Comparison of ENCODE assay signal across 14 cellular contexts in the genomic region with DNA sequence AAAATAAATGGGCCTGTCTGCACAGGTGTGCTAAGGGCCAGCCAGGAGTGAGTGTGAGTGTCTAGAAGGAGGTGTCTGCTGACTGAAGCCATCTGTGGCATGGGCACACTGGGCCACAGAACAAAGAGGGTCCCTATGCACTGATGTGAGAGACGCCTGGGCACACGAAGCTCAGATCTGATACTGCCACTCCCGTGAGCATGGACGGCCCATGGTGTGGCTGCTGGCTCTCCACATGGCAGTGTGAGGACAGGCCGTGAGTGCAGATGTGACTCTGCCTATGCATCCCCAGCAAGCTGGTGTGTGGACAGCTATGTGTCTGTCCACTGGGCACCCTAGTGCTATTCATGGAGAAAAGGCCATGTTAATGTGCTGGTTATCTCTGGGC. TPM values are rescaled to one million over a fixed set of nuclear protein-coding genes. Genes with fewer than 3 reads are reported as not detected.
DNase-seq lines count a peak whose midpoint lies in the region; ATAC-seq and TF ChIP-seq lines count a peak whose summit lies in the region.
"Had no signal": no experiment of that assay in that cellular context is flagged by ENCODE, and none has a peak within 500 bp of the region (broad histone marks: within the 10 kb centered on the region; RNA-seq: fewer than 3 reads in every experiment).

No MANE protein-coding gene starts in this region.

- H3K36me3 Mint-ChIP-seq in activated B cell treated with CpG ODN at 0.5 μM for 24 hours (ENCODE audit: low read depth) = no peaks in the 10 kb centered on the region
- H3K36me3 Mint-ChIP-seq: CD4-positive, CD25-positive, alpha-beta regulatory T cell had no signal

- H3K4me3 ChIP-seq in sigmoid colon = no peak overlapping the region
- H3K4me3 ChIP-seq: BLaER1 treated with 17β-estradiol and CSF1 and Interleukin-3, amounts not matched to agents 10 nM and 100 nM; HAP-1 had no signal

- H3K4me1 Mint-ChIP-seq in activated B cell treated with CpG ODN at 0.5 μM for 24 hours = peaks cover 8% of the 10 kb centered on the region
- H3K4me1 Mint-ChIP-seq: CD4-positive, CD25-positive, alpha-beta regulatory T cell had no signal

- H3K9me3 ChIP-seq in sigmoid colon = no peaks in the 10 kb centered on the region
- H3K9me3 ChIP-seq: BLaER1 treated with 17β-estradiol and CSF1 and Interleukin-3, amounts not matched to agents 10 nM and 100 nM; HAP-1 had no signal

- CTCF ChIA-PET in activated B cell treated with CpG ODN at 0.5 μM for 24 hours (lab: Charles Lee) = no interaction called here

- H3K36me3 ChIP-seq in sigmoid colon = no peaks in the 10 kb centered on the region
- H3K36me3 ChIP-seq: BLaER1 treated with 17β-estradiol and CSF1 and Interleukin-3, amounts not matched to agents 10 nM and 100 nM; HAP-1 had no signal

- no peak for TF ChIP-seq EP300 in sigmoid colon (IDR thresholded peaks at IDR 0.05)

- H3K27me3 ChIP-seq in sigmoid colon = no peaks in the 10 kb centered on the region
- H3K27me3 ChIP-seq: BLaER1 treated with 17β-estradiol and CSF1 and Interleukin-3, amounts not matched to agents 10 nM and 100 nM had no signal

- DNase-seq in activated effector memory CD4-positive, alpha-beta T cell treated with anti-CD3 and anti-CD28 coated beads, Interleukin-2, amount 50 U/mL, for 16 hours = peak; percentile 54
- no peak for DNase-seq in activated effector memory CD4-positive, alpha-beta T cell treated with Interleukin-2 at 50 U/mL for 16 hours
- DNase-seq in activated B cell treated with CpG ODN at 0.5 μM for 24 hours (peak; percentile 2), omental fat pad (ENCODE audit: low spot score) (peak; percentile 18), sigmoid colon (peak; percentile 17), NCI-H187 treated with DMSO at 0.1 percent for 48 hours (lab: John Stamatoyannopoulos, UW) (no peak), NCI-H82 treated with DMSO at 0.1 percent for 48 hours (lab: John Stamatoyannopoulos, UW; ENCODE audit: unreplicated experiment) (no peak)
- DNase-seq: 8988T; CD4-positive, CD25-positive, alpha-beta regulatory T cell; GOT3 had no signal

- intact Hi-C loops in activated B cell treated with CpG ODN at 0.5 μM for 24 hours (cut with micrococcal nuclease) = no loop called here
- intact Hi-C loops in sigmoid colon (cut with DNase I) = no loop called here

- ATAC-seq in activated B cell treated with CpG ODN at 0.5 μM for 24 hours (ENCODE audit: low read depth) (no peak), omental fat pad (ENCODE audit: low FRiP score) (no peak)

- H3K27ac ChIP-seq in sigmoid colon = no peak overlapping the region
- H3K27ac ChIP-seq: BLaER1 treated with 17β-estradiol and CSF1 and Interleukin-3, amounts not matched to agents 10 nM and 100 nM had no signal

- no peaks in the 10 kb centered on the region for H3K9me3 Mint-ChIP-seq in activated B cell treated with CpG ODN at 0.5 μM for 24 hours

- no peak overlapping the region for H3K27ac Mint-ChIP-seq in activated B cell treated with CpG ODN at 0.5 μM for 24 hours
- H3K27ac Mint-ChIP-seq: CD4-positive, CD25-positive, alpha-beta regulatory T cell had no signal

- POLR2A ChIA-PET in activated B cell treated with CpG ODN at 0.5 μM for 24 hours (lab: Charles Lee) = no interaction called here

- no peaks in the 10 kb centered on the region for H3K27me3 Mint-ChIP-seq in activated B cell treated with CpG ODN at 0.5 μM for 24 hours
- H3K27me3 Mint-ChIP-seq: CD4-positive, CD25-positive, alpha-beta regulatory T cell had no signal

- no peak for TF ChIP-seq POLR2A in sigmoid colon (IDR thresholded peaks at IDR 0.05)

- H3K4me3 Mint-ChIP-seq in activated B cell treated with CpG ODN at 0.5 μM for 24 hours = no peak overlapping the region
- H3K4me3 Mint-ChIP-seq: CD4-positive, CD25-positive, alpha-beta regulatory T cell had no signal

- TF ChIP-seq CTCF in activated B cell treated with CpG ODN at 0.5 μM for 24 hours (IDR thresholded peaks at IDR 0.05) = no peak
- no peak for TF ChIP-seq CTCF in omental fat pad (IDR thresholded peaks at IDR 0.05)
- no peak for TF ChIP-seq CTCF in sigmoid colon (IDR thresholded peaks at IDR 0.05)

- H3K4me1 ChIP-seq in sigmoid colon = no peaks in the 10 kb centered on the region
- H3K4me1 ChIP-seq: HAP-1 had no signal

- WGBS in sigmoid colon, 2 donors = 91 to 92% methylated on average over 5 of the region's 5 CpGs

RNA-seq across cellular contexts. Expression of gene MYL7, which starts 12.8 kb away (rescaled TPM):
- total RNA-seq in activated B cell treated with CpG ODN at 0.5 μM for 24 hours (not detected in 2 replicates), omental fat pad (not detected), sigmoid colon (not detected)
- polyA plus RNA-seq in sigmoid colon = 1 to 10 TPM in 1 of 3 donors, under 1 TPM in 1, not detected in 1; 0.39 to 7.2 TPM
- total RNA-seq: CD4-positive, CD25-positive, alpha-beta regulatory T cell; Daoy; HT-29 had no signal
- polyA plus RNA-seq: CD4-positive, CD25-positive, alpha-beta regulatory T cell had no signal

RNA-seq across cellular contexts. Expression of gene POLD2, which starts 30.6 kb away (rescaled TPM):
- 146 and 147 TPM in 2 replicates for total RNA-seq in activated B cell treated with CpG ODN at 0.5 μM for 24 hours
- total RNA-seq in omental fat pad = 10 to 100 TPM; 41.9 to 71.3 (median 44.2) TPM
- total RNA-seq in sigmoid colon = 10 to 100 TPM; 20.3 to 40.5 (median 29.5) TPM
- 10 to 100 TPM; 31.9 to 91.2 (median 39.0) TPM for polyA plus RNA-seq in sigmoid colon

RNA-seq across cellular contexts. Expression of gene GCK, which starts 35.3 kb away (rescaled TPM):
- total RNA-seq in activated B cell treated with CpG ODN at 0.5 μM for 24 hours (0.13 and 0.44 TPM in 2 replicates), omental fat pad (1 to 10 TPM in 2 of 4 donors, under 1 TPM in 2; 0.38 to 3.9 (median 1.1) TPM), sigmoid colon (1 to 10 TPM in 2 of 4 donors, under 1 TPM in 1, not detected in 1; 0.27 to 1.8 (median 1.4) TPM)
- under 1 TPM in 2 of 3 donors, not detected in 1; 0.32 to 0.60 TPM for polyA plus RNA-seq in sigmoid colon
- total RNA-seq: CD4-positive, CD25-positive, alpha-beta regulatory T cell; HT-29 had no signal

RNA-seq across cellular contexts. Expression of gene YKT6, which starts 46.8 kb away (rescaled TPM):
- total RNA-seq in activated B cell treated with CpG ODN at 0.5 μM for 24 hours = 78.2 and 78.7 TPM in 2 replicates
- 10 to 100 TPM; 48.3 to 75.8 (median 54.4) TPM for total RNA-seq in omental fat pad
- total RNA-seq in sigmoid colon = 10 to 100 TPM; 39.2 to 50.1 (median 44.5) TPM
- polyA plus RNA-seq in sigmoid colon = 10 to 100 TPM; 63.1 to 95.5 (median 73.3) TPM

RNA-seq across cellular contexts. Expression of gene AEBP1, which starts 49.8 kb away (rescaled TPM):
- 17.4 and 21.7 TPM in 2 replicates for total RNA-seq in activated B cell treated with CpG ODN at 0.5 μM for 24 hours
- 100 to 1,000 TPM in 3 of 4 donors, 10 to 100 TPM in 1; 64.9 to 209 (median 163) TPM for total RNA-seq in omental fat pad
- total RNA-seq in sigmoid colon = 100 to 1,000 TPM in 2 of 4 donors, 10 to 100 TPM in 2; 74.6 to 182 (median 128) TPM
- polyA plus RNA-seq in sigmoid colon = 10 to 100 TPM in 2 of 3 donors, 1 to 10 TPM in 1; 2.5 to 37.7 (median 12.0) TPM
- total RNA-seq: Daoy, HT-29 had no signal

Comparison
In these comparisons a context has a peak if more than half of its experiments do, and no peak if none do; other contexts are left out.
1. DNase-seq: peak in activated effector memory CD4-positive, alpha-beta T cell treated with anti-CD3 and anti-CD28 coated beads, Interleukin-2, amount 50 U/mL, for 16 hours (single experiment), activated B cell treated with CpG ODN at 0.5 μM for 24 hours (single experiment), omental fat pad (single experiment) and sigmoid colon (single experiment); none in activated effector memory CD4-positive, alpha-beta T cell treated with Interleukin-2 at 50 U/mL for 16 hours (single experiment), NCI-H187 treated with DMSO at 0.1 percent for 48 hours (single experiment) and NCI-H82 treated with DMSO at 0.1 percent for 48 hours (single experiment).